In the genomic region with DNA sequence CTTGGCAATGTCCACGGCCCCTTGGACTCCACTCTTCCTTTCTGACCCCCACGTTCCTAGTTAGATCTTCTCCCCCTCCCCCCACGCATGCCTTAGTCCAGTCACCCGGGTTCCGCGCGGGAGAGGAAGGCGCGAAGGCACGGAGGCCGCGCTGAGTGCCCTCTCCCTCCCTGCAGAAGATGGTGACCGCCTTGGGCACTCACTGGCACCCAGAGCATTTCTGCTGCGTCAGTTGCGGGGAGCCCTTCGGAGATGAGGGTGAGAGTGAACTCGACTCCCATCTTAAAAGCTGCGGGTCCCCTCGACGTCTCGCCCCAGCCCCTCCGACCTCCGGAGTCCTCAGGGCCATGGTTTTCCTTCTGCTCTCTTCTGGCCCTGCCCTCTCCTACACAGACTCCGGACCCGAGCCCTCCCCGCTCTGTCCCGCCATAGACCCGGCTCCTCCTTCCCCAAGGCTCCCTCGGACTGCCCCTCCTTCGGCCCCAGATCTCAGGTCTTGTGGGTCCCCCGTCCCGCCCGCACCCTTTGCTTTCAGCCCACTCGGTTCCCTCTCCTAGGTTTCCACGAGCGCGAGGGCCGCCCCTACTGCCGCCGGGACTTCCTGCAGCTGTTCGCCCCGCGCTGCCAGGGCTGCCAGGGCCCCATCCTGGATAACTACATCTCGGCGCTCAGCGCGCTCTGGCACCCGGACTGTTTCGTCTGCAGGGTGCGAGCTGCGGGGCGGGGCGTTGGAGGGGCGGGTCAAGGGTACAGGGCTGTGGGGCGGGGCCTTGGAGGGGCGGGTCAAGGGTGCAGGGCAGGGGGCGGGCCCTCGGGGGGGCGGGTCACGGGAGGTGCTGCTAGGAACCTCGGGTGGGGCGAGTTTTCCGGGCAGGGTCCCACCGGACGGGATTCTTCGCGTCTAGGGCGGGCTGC, we compare ENCODE assay signal across 9 cellular contexts. TPM values are rescaled to one million over a fixed set of nuclear protein-coding genes. Genes with fewer than 3 reads are reported as not detected.
DNase-seq lines count a peak whose midpoint lies in the region; ATAC-seq and TF ChIP-seq lines count a peak whose summit lies in the region.
"Had no signal": no experiment of that assay in that cellular context is flagged by ENCODE, and none has a peak within 500 bp of the region (broad histone marks: within the 10 kb centered on the region; RNA-seq: fewer than 3 reads in every experiment).

No MANE protein-coding gene starts in this region.

- H3K27ac ChIP-seq in DOHH2 (ENCODE audit: low read depth, low read length): no peak overlapping the region

- no peaks in the 10 kb centered on the region for H3K79me2 ChIP-seq in DOHH2 (ENCODE audit: control insufficient read depth, low read length)

- H3K9me3 Mint-ChIP-seq in activated naive CD4-positive, alpha-beta T cell treated with anti-CD3 and anti-CD28 coated beads, Interleukin-2, amount 50 U/mL, for 72 hours: no peaks in the 10 kb centered on the region

- ATAC-seq in HG02678 (IDR thresholded peaks at IDR 0.05; ENCODE audit: unreplicated experiment) (peak; percentile 62), left lobe of liver (peak; percentile 79)
- peak; percentile 88 to 89 for ATAC-seq in activated naive CD4-positive, alpha-beta T cell treated with anti-CD3 and anti-CD28 coated beads, Interleukin-2, amount 50 U/mL, for 72 hours

- H3F3A ChIP-seq in DOHH2 (ENCODE audit: control insufficient read depth, insufficient read depth): no peaks in the 10 kb centered on the region

- no peaks in the 10 kb centered on the region for H3K36me3 ChIP-seq in DOHH2 (ENCODE audit: control insufficient read depth, low read length)

- H3K27me3 ChIP-seq in DOHH2 (ENCODE audit: control insufficient read depth, low read length): peaks cover 23% of the 10 kb centered on the region

- H3K4me3 ChIP-seq in DOHH2 (ENCODE audit: low read length): peak overlapping the region; percentile 80

- no peaks in the 10 kb centered on the region for H3K36me3 Mint-ChIP-seq in activated naive CD4-positive, alpha-beta T cell treated with anti-CD3 and anti-CD28 coated beads, Interleukin-2, amount 50 U/mL, for 72 hours

- DNase-seq in SHP77 treated with DMSO at 0.1 percent for 48 hours (lab: John Stamatoyannopoulos, UW): peak; percentile 44
- DNase-seq in activated naive CD4-positive, alpha-beta T cell treated with anti-CD3 and anti-CD28 coated beads, Interleukin-2, amount 50 U/mL, for 72 hours (ENCODE audit: low spot score in 2 of 2): peak in 1 of 2 donors; percentile 77
- DNase-seq in left lobe of liver (ENCODE audit: low spot score): peak; percentile 92
- DNase-seq in stimulated activated CD4-positive, alpha-beta T cell treated with anti-CD3 and anti-CD28 coated beads, TNF-alpha, amount 100 ng/mL, for 4 hours (ENCODE audit: low read depth in 3 of 3): peak; percentile 80 to 90 (median 85)
- no peak for DNase-seq in NCI-H2081 treated with DMSO at 0.1 percent for 48 hours (lab: John Stamatoyannopoulos, UW)
- no peak for DNase-seq in middle frontal gyrus (ENCODE audit: extremely low spot score, low spot score)

- H4K20me1 ChIP-seq in DOHH2 (ENCODE audit: control insufficient read depth, insufficient read depth, low read depth, low read length): no peaks in the 10 kb centered on the region

- no peak for TF ChIP-seq CTCF in DOHH2 (IDR thresholded peaks at IDR 0.05; ENCODE audit: low read depth, low read length, poor library complexity, severe bottlenecking)

- H3K9me2 ChIP-seq in DOHH2 (replicated peaks; ENCODE audit: control insufficient read depth, low read length): no peaks in the 10 kb centered on the region

- H3K27ac Mint-ChIP-seq in activated naive CD4-positive, alpha-beta T cell treated with anti-CD3 and anti-CD28 coated beads, Interleukin-2, amount 50 U/mL, for 72 hours: peak overlapping the region in 1 of 2 donors; percentile 64

- H3K9me3 ChIP-seq in DOHH2 (ENCODE audit: control insufficient read depth, insufficient read depth, low read length): no peaks in the 10 kb centered on the region

- H3K4me1 ChIP-seq in DOHH2 (ENCODE audit: control insufficient read depth, low read length): peaks cover 12% of the 10 kb centered on the region

- H3K4me2 ChIP-seq in DOHH2 (ENCODE audit: low read length): peak overlapping the region; percentile 97

RNA-seq across cellular contexts. Expression of gene TGFB1I1, which starts 4.6 kb away (rescaled TPM):
- total RNA-seq in activated naive CD4-positive, alpha-beta T cell treated with anti-CD3 and anti-CD28 coated beads, Interleukin-2, amount 50 U/mL, for 72 hours: 1 to 10 TPM in 1 of 2 donors, under 1 TPM in 1; 0.73 to 4.0 TPM
- 3.1 TPM for total RNA-seq in left lobe of liver

RNA-seq across cellular contexts. Expression of gene SLC5A2, which starts 6.4 kb away (rescaled TPM):
- under 1 TPM; 0.31 to 0.91 TPM for total RNA-seq in activated naive CD4-positive, alpha-beta T cell treated with anti-CD3 and anti-CD28 coated beads, Interleukin-2, amount 50 U/mL, for 72 hours
- total RNA-seq in left lobe of liver: 0.15 TPM
- total RNA-seq: lung microvascular endothelial cell had no signal

RNA-seq across cellular contexts. Expression of gene ARMC5, which starts 17.3 kb away (rescaled TPM):
- total RNA-seq in activated naive CD4-positive, alpha-beta T cell treated with anti-CD3 and anti-CD28 coated beads, Interleukin-2, amount 50 U/mL, for 72 hours: 1 to 10 TPM; 8.6 to 9.2 TPM
- total RNA-seq in left lobe of liver: 25.1 TPM

RNA-seq across cellular contexts. Expression of gene RUSF1, which starts 31.6 kb away (rescaled TPM):
- total RNA-seq in activated naive CD4-positive, alpha-beta T cell treated with anti-CD3 and anti-CD28 coated beads, Interleukin-2, amount 50 U/mL, for 72 hours: 10 to 100 TPM; 22.8 to 35.6 TPM
- total RNA-seq in left lobe of liver: 63.1 TPM

RNA-seq across cellular contexts. Expression of gene ZNF843, which starts 34.0 kb away (rescaled TPM):
- under 1 TPM; 0.12 to 0.18 TPM for total RNA-seq in activated naive CD4-positive, alpha-beta T cell treated with anti-CD3 and anti-CD28 coated beads, Interleukin-2, amount 50 U/mL, for 72 hours
- 0.65 TPM for total RNA-seq in left lobe of liver

Comparison
In these comparisons a context has a peak if more than half of its experiments do, and no peak if none do; other contexts are left out.
1. DNase-seq: peak in SHP77 treated with DMSO at 0.1 percent for 48 hours (single experiment), left lobe of liver (single experiment) and stimulated activated CD4-positive, alpha-beta T cell treated with anti-CD3 and anti-CD28 coated beads, TNF-alpha, amount 100 ng/mL, for 4 hours (3 of 3); none in NCI-H2081 treated with DMSO at 0.1 percent for 48 hours (single experiment) and middle frontal gyrus (single experiment).
2. Peak in every context shown above with its lines, with median percentiles within 50 percentile points of each other: ATAC-seq.